Comparison of ENCODE assay signal across 8 cellular contexts in genomic region chr6:97068211-97068610, GRCh38.
DNase-seq lines count a peak whose midpoint lies in the region; ATAC-seq and TF ChIP-seq lines count a peak whose summit lies in the region.

No MANE protein-coding gene starts in this region.

- ATAC-seq in HG03159 (IDR thresholded peaks at IDR 0.05; ENCODE audit: unreplicated experiment) (no peak), GM19328 (IDR thresholded peaks at IDR 0.05; ENCODE audit: unreplicated experiment) (no peak)

- 43 to 73% (median 65%) methylated on average over 1 of the region's 1 CpG for whole genome bisulfite sequencing in spleen, 5 donors

- peak overlapping the region in 8 of 59 donors; percentile 0 to 62 (median 5) for H3K27ac ChIP-seq in dorsolateral prefrontal cortex
- no peak overlapping the region for H3K27ac ChIP-seq in spleen

- H3K27me3 ChIP-seq in dorsolateral prefrontal cortex (no peaks in the 10 kb centered on the region), spleen (replicated peaks in 1 of 7) (no peaks in the 10 kb centered on the region)

- TF ChIP-seq CTCF in dorsolateral prefrontal cortex (IDR thresholded peaks at IDR 0.05 in 54 of 56, conservative IDR thresholded peaks at IDR 0.05 in 2 of 56; ENCODE audit: low read depth in 1 of 56, partially characterized antibody in 56 of 56) (peak; percentile 29 to 80 (median 62)), spleen (IDR thresholded peaks at IDR 0.05 in 8 of 11, conservative IDR thresholded peaks at IDR 0.05 in 3 of 11) (peak in 9 of 11 experiments; percentile 9 to 56 (median 36))

- DNase-seq in SIG-M5 treated with dmso at 0.1 percent for 504 hours (lab: John Stamatoyannopoulos, UW; ENCODE audit: unreplicated experiment) (peak; percentile 31), SIG-M5 (lab: John Stamatoyannopoulos, UW) (no peak), NCI-H69 (lab: John Stamatoyannopoulos, UW) (peak; percentile 50), dorsolateral prefrontal cortex (no peak), spleen (no peak)
- no peak for DNase-seq in activated T-cell treated with anti-CD3 and anti-CD28 coated beads, Interleukin-2, amount 50 U/mL, for 48 hours

- no peaks in the 10 kb centered on the region for H3K9me3 ChIP-seq in spleen

- no peak for TF ChIP-seq POLR2A in spleen (IDR thresholded peaks at IDR 0.05)

- H3K4me3 ChIP-seq in dorsolateral prefrontal cortex = no peak overlapping the region
- H3K4me3 ChIP-seq in spleen = no peak overlapping the region

- no peaks in the 10 kb centered on the region for H3K36me3 ChIP-seq in spleen

- intact Hi-C loops in dorsolateral prefrontal cortex (cut with DNase I) (loop anchor here in 1 of 2 donors (10.0 kb wide), 1 partner anchor 117 kb away; no protein-coding TSS in a partner anchor), spleen (cut with DNase I; ENCODE audit: low total_unique reads) (loop anchor here (5.0 kb wide), 1 partner anchor 329 kb away; no protein-coding TSS in a partner anchor)

- H3K4me1 ChIP-seq in spleen = no peaks in the 10 kb centered on the region

Comparison
In these comparisons a context has a peak if more than half of its experiments do, and no peak if none do; other contexts are left out.
1. DNase-seq: peak in SIG-M5 treated with dmso at 0.1 percent for 504 hours (single experiment) and NCI-H69 (single experiment); none in SIG-M5 (single experiment), dorsolateral prefrontal cortex (0 of 10), spleen (single experiment) and activated T-cell treated with anti-CD3 and anti-CD28 coated beads, Interleukin-2, amount 50 U/mL, for 48 hours (0 of 2).